Comparison of ENCODE assay signal across 28 cellular contexts in the genomic region with DNA sequence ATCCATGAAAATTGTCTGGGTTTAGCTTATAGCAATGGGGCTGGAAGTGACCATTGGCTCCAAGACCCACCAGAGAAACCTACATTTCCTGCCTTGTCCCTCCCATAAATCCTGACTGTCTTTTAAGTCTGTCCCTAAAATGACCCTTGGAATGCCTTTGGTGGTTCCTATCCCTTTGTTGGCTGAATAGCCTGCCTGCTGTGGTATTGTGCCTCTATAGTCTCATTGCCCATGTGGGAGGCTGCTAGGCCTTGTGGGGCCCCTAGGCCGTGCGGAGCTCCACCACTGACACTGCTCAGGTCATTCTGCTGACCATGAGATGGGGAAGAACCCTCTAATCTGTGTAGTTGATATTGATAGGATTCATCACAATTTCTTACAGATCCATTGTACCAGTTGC. TPM values are rescaled to one million over a fixed set of nuclear protein-coding genes. Genes with fewer than 3 reads are reported as not detected.
"Had no signal": no experiment of that assay in that cellular context is flagged by ENCODE, and none has a peak within 500 bp of the region (broad histone marks: within the 10 kb centered on the region; RNA-seq: fewer than 3 reads in every experiment).

No MANE protein-coding gene starts in this region.

- H3K27ac Mint-ChIP-seq: activated naive CD4-positive, alpha-beta T cell treated with anti-CD3 and anti-CD28 coated beads, Interleukin-2, amount 50 U/mL, for 72 hours; effector memory CD8-positive, alpha-beta T cell; naive thymus-derived CD8-positive, alpha-beta T cell; stimulated activated effector memory CD8-positive, alpha-beta T cell treated with anti-CD3 and anti-CD28 coated beads, Interleukin-12 subunit alpha, Interleukin-12 subunit beta, amount 100 ng/mL, for 72 hours; stimulated activated naive CD8-positive, alpha-beta T cell treated with anti-CD3 and anti-CD28 coated beads, Interleukin-15, amount 100 ng/mL, for 72 hours; type B pancreatic cell had no signal

- H3K4me3 Mint-ChIP-seq: effector memory CD8-positive, alpha-beta T cell; naive thymus-derived CD8-positive, alpha-beta T cell; stimulated activated effector memory CD8-positive, alpha-beta T cell treated with anti-CD3 and anti-CD28 coated beads, Interleukin-12 subunit alpha, Interleukin-12 subunit beta, amount 100 ng/mL, for 72 hours; stimulated activated naive CD8-positive, alpha-beta T cell treated with anti-CD3 and anti-CD28 coated beads, Interleukin-15, amount 100 ng/mL, for 72 hours; type B pancreatic cell had no signal

- H3K27me3 ChIP-seq: adrenal gland, hepatocyte, ovary, right atrium auricular region, vagina had no signal

- DNase-seq: activated T-cell treated with anti-CD3 and anti-CD28 coated beads, Interleukin-2, amount 50 U/mL, for 1 hour; adrenal gland; central memory CD4-positive, alpha-beta T cell; effector memory CD8-positive, alpha-beta T cell; foreskin melanocyte; glutamatergic neuron; naive thymus-derived CD8-positive, alpha-beta T cell; ovary; psoas muscle; stimulated activated CD4-positive, alpha-beta T cell treated with anti-CD3 and anti-CD28 coated beads, Interleukin-1b, Interleukin-23, amount 100 ng/mL, for 48 hours; stimulated activated naive CD8-positive, alpha-beta T cell treated with anti-CD3 and anti-CD28 coated beads, Interleukin-15, amount 100 ng/mL, for 72 hours; T-helper 9 cell had no signal

- H3K4me3 ChIP-seq: adrenal gland, hepatocyte, lung, ovary, psoas muscle, right atrium auricular region, vagina had no signal

- H3K27ac ChIP-seq: adrenal gland, hepatocyte, ovary, psoas muscle, right atrium auricular region, vagina had no signal

- H3K4me1 Mint-ChIP-seq: naive thymus-derived CD8-positive, alpha-beta T cell; stimulated activated effector memory CD8-positive, alpha-beta T cell treated with anti-CD3 and anti-CD28 coated beads, Interleukin-12 subunit alpha, Interleukin-12 subunit beta, amount 100 ng/mL, for 72 hours; stimulated activated naive CD8-positive, alpha-beta T cell treated with anti-CD3 and anti-CD28 coated beads, Interleukin-15, amount 100 ng/mL, for 72 hours had no signal

- H3K4me1 ChIP-seq: adrenal gland, psoas muscle, right atrium auricular region, vagina had no signal

- H3K9me3 ChIP-seq: adrenal gland, ovary, psoas muscle, vagina had no signal

- H3K36me3 ChIP-seq: adrenal gland, ovary, right atrium auricular region, vagina had no signal

- ATAC-seq: activated naive CD4-positive, alpha-beta T cell treated with anti-CD3 and anti-CD28 coated beads, Interleukin-2, amount 50 U/mL, for 72 hours; effector memory CD8-positive, alpha-beta T cell; esophagus mucosa; left lobe of liver; naive thymus-derived CD8-positive, alpha-beta T cell; psoas muscle; stimulated activated effector memory CD8-positive, alpha-beta T cell treated with anti-CD3 and anti-CD28 coated beads, Interleukin-12 subunit alpha, Interleukin-12 subunit beta, amount 100 ng/mL, for 72 hours; stimulated activated naive CD8-positive, alpha-beta T cell treated with anti-CD3 and anti-CD28 coated beads, Interleukin-15, amount 100 ng/mL, for 72 hours had no signal

- H3K79me2 ChIP-seq: hepatocyte had no signal

- H3K4me2 ChIP-seq: hepatocyte had no signal

- H2AFZ ChIP-seq: hepatocyte had no signal

- H3K36me3 Mint-ChIP-seq: stimulated activated effector memory CD8-positive, alpha-beta T cell treated with anti-CD3 and anti-CD28 coated beads, Interleukin-12 subunit alpha, Interleukin-12 subunit beta, amount 100 ng/mL, for 72 hours; type B pancreatic cell had no signal

RNA-seq across cellular contexts. Expression of gene SCP2D1, which starts 43.3 kb away (rescaled TPM):
- total RNA-seq: adrenal gland; astrocyte; dermis microvascular lymphatic vessel endothelial cell; endothelial cell of umbilical vein; esophagus mucosa; hepatocyte; kidney epithelial cell; left lobe of liver; lung; naive thymus-derived CD8-positive, alpha-beta T cell; ovary; psoas muscle; right atrium auricular region; skeletal muscle tissue; T-helper 1 cell treated with Interleukin-12 subunit alpha and Interleukin-12 subunit beta and Interleukin-4 antibody, amounts not matched to agents 30 ng/mL and 1 ng/mL, for 36 hours; temporal lobe; vagina had no signal
- polyA plus RNA-seq: adrenal gland; endothelial cell of umbilical vein; hepatocyte; lung; naive thymus-derived CD8-positive, alpha-beta T cell; ovary; psoas muscle had no signal
